Comparison of ENCODE assay signal across 22 cellular contexts in the genomic region with DNA sequence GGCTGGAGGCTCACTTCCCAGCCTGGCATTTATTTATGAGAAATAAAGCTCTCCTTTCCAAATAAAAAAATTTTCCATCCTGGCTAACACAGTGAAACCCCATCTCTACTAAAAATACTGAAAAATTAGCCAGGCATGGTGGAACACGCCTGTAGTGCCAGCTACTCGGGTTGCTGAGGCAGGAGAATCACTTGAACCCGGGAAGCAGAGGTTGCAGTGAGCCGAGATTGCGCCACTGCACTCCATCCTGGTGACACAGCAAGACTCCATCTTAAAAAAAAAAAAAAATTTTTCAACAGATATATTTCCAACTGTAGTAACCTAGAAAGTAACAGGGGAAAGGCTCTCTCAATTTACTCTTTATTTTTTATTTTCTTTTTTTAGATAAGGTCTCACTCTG. TPM values are rescaled to one million over a fixed set of nuclear protein-coding genes. Genes with fewer than 3 reads are reported as not detected.
DNase-seq lines count a peak whose midpoint lies in the region; ATAC-seq, FAIRE-seq and TF ChIP-seq lines count a peak whose summit lies in the region.
"Had no signal": no experiment of that assay in that cellular context is flagged by ENCODE, and none has a peak within 500 bp of the region (broad histone marks: within the 10 kb centered on the region; RNA-seq: fewer than 3 reads in every experiment).

No MANE protein-coding gene starts in this region.

- H3K27me3 ChIP-seq in HepG2 (ENCODE audit: control insufficient read depth in 1 of 2, insufficient read depth in 2 of 2, low read length in 2 of 2) (no peaks in the 10 kb centered on the region), thyroid gland (no peaks in the 10 kb centered on the region)
- H3K27me3 ChIP-seq: upper lobe of right lung had no signal

- POLR2A ChIA-PET in HepG2 (lab: Yijun Ruan, JAX) = interaction anchor here (1.0 to 24.7 kb wide), 4 partner anchors 12 to 167 kb away, joined by 4 to 282 read pairs (median 66); partner anchors contain the start of gene MXD1

- H3K9ac ChIP-seq in HepG2 (ENCODE audit: insufficient read depth, low read depth, low read length) = no peak overlapping the region
- H3K9ac ChIP-seq: GM23248 had no signal

- H3K4me1 ChIP-seq in HepG2 (ENCODE audit: insufficient read depth, low read length) = peaks cover 42% of the 10 kb centered on the region
- H3K4me1 ChIP-seq in thyroid gland = peaks cover 69 to 73% of the 10 kb centered on the region in 2 donors

- TF ChIP-seq CTCF in HepG2 (CRISPR knock-in tag; IDR thresholded peaks at IDR 0.05) (no peak), thyroid gland (IDR thresholded peaks at IDR 0.05) (no peak)

- peaks cover 64% of the 10 kb centered on the region for H3K4me1 Mint-ChIP-seq in activated T-cell treated with anti-CD3 and anti-CD28 coated beads, Interleukin-2, amount 50 U/mL, for 24 hours (ENCODE audit: low read depth)
- H3K4me1 Mint-ChIP-seq in activated naive CD8-positive, alpha-beta T cell treated with anti-CD3 and anti-CD28 coated beads, Interleukin-2, amount 50 U/mL, for 24 hours = peaks cover 65% of the 10 kb centered on the region

- H3K36me3 ChIP-seq in HepG2 (replicated peaks in 1 of 2; ENCODE audit: control insufficient read depth in 1 of 2, insufficient read depth in 2 of 2, low read length in 2 of 2) = peaks cover 20 to 66% of the 10 kb centered on the region in 2 experiments
- peaks cover 0 to 5% of the 10 kb centered on the region in 2 donors for H3K36me3 ChIP-seq in thyroid gland

- no peak for ATAC-seq in activated naive CD8-positive, alpha-beta T cell treated with anti-CD3 and anti-CD28 coated beads, Interleukin-2, amount 50 U/mL, for 24 hours
- no peak for ATAC-seq in HepG2
- ATAC-seq in GM19328 (IDR thresholded peaks at IDR 0.05; ENCODE audit: unreplicated experiment) = no peak
- ATAC-seq in GM21529 (IDR thresholded peaks at IDR 0.05; ENCODE audit: unreplicated experiment) = no peak
- ATAC-seq: upper lobe of right lung had no signal

- H2AFZ ChIP-seq in HepG2 (ENCODE audit: low read length) = no peak overlapping the region
- H2AFZ ChIP-seq: GM23248 had no signal

- no peak overlapping the region for H3K4me2 ChIP-seq in HepG2 (ENCODE audit: low read depth, low read length)

- in situ Hi-C loops in HepG2 (cut with HindIII; ENCODE audit: extremely low pct_ligation_motif_present, low pct_unique_long_range_greater_than_20kb) = no loop called here

- CTCF ChIA-PET in HepG2 (lab: Yijun Ruan, JAX; ENCODE audit: low intra/inter-chr PET ratio, low total read pairs) = no interaction called here

- H3K27ac Mint-ChIP-seq in activated T-cell treated with anti-CD3 and anti-CD28 coated beads, Interleukin-2, amount 50 U/mL, for 24 hours = peak overlapping the region; percentile 50
- H3K27ac Mint-ChIP-seq in activated naive CD8-positive, alpha-beta T cell treated with anti-CD3 and anti-CD28 coated beads, Interleukin-2, amount 50 U/mL, for 24 hours = peak overlapping the region; percentile 23

- H3K9me3 Mint-ChIP-seq in activated T-cell treated with anti-CD3 and anti-CD28 coated beads, Interleukin-2, amount 50 U/mL, for 24 hours = no peaks in the 10 kb centered on the region
- no peaks in the 10 kb centered on the region for H3K9me3 Mint-ChIP-seq in activated naive CD8-positive, alpha-beta T cell treated with anti-CD3 and anti-CD28 coated beads, Interleukin-2, amount 50 U/mL, for 24 hours

- intact Hi-C loops in HepG2 (cut with micrococcal nuclease; ENCODE audit: unreplicated experiment) = no loop called here
- intact Hi-C loops in thyroid gland (cut with DNase I) = no loop called here

- TF ChIP-seq RAD21 in HepG2 (CRISPR knock-in tag; IDR thresholded peaks at IDR 0.05) = no peak

- H3K4me3 Mint-ChIP-seq in activated T-cell treated with anti-CD3 and anti-CD28 coated beads, Interleukin-2, amount 50 U/mL, for 24 hours = no peak overlapping the region
- no peak overlapping the region for H3K4me3 Mint-ChIP-seq in activated naive CD8-positive, alpha-beta T cell treated with anti-CD3 and anti-CD28 coated beads, Interleukin-2, amount 50 U/mL, for 24 hours

- no peaks in the 10 kb centered on the region for H3K9me3 ChIP-seq in HepG2 (ENCODE audit: low read length)
- no peaks in the 10 kb centered on the region for H3K9me3 ChIP-seq in thyroid gland
- H3K9me3 ChIP-seq: upper lobe of right lung had no signal

- peak overlapping the region; percentile 1 for H3K27ac ChIP-seq in HepG2 (ENCODE audit: extremely low read length, insufficient read depth, low read length)
- peak overlapping the region; percentile 85 to 100 (median 100) for H3K27ac ChIP-seq in thyroid gland
- H3K27ac ChIP-seq: C4-2B, GM23248, upper lobe of right lung had no signal

- TF ChIP-seq POLR2A in HepG2 (IDR thresholded peaks at IDR 0.05; ENCODE audit: insufficient read depth in 1 of 2, low read depth in 2 of 2, low read length in 2 of 2) = no peak
- TF ChIP-seq POLR2A in thyroid gland (IDR thresholded peaks at IDR 0.05) = no peak

- peaks cover 21% of the 10 kb centered on the region for H3K79me2 ChIP-seq in HepG2 (ENCODE audit: insufficient read depth, low read length)

- H3K36me3 Mint-ChIP-seq in activated T-cell treated with anti-CD3 and anti-CD28 coated beads, Interleukin-2, amount 50 U/mL, for 24 hours (ENCODE audit: low read depth) = peaks cover 90% of the 10 kb centered on the region
- peaks cover 68% of the 10 kb centered on the region for H3K36me3 Mint-ChIP-seq in activated naive CD8-positive, alpha-beta T cell treated with anti-CD3 and anti-CD28 coated beads, Interleukin-2, amount 50 U/mL, for 24 hours (ENCODE audit: low read depth)

- TF ChIP-seq EP300 in HepG2 (IDR thresholded peaks at IDR 0.05; ENCODE audit: low read depth in 2 of 2, low read length in 2 of 2) (no peak), HepG2 (CRISPR knock-in tag; IDR thresholded peaks at IDR 0.05; ENCODE audit: borderline replicate concordance) (no peak)

- 97% methylated on average over 5 of the region's 5 CpGs for WGBS in HepG2 (ENCODE audit: low lambda C conversion rate)
- 40 to 43% methylated on average over 5 of the region's 5 CpGs for WGBS in thyroid gland, 2 donors

- FAIRE-seq in HepG2 (lab: Jason Lieb, UNC) = no peak
- FAIRE-seq: frontal cortex had no signal

- no TSS peak for BruUV-seq in HepG2 (replicated peaks; lab: Mats Ljungman, UMichigan)

- no peaks in the 10 kb centered on the region for H4K20me1 ChIP-seq in HepG2 (ENCODE audit: insufficient read depth, low read length)

- H3K4me3 ChIP-seq in HepG2 (replicated peaks in 1 of 3; ENCODE audit: insufficient read depth in 1 of 3, low read depth in 2 of 3, low read length in 3 of 3) = no peak overlapping the region
- H3K4me3 ChIP-seq in thyroid gland (replicated peaks in 1 of 3) = no peak overlapping the region
- H3K4me3 ChIP-seq: GM23248, upper lobe of right lung had no signal

- DNase-seq in activated T-cell treated with anti-CD3 and anti-CD28 coated beads, Interleukin-2, amount 50 U/mL, for 24 hours = no peak
- no peak for DNase-seq in activated T-cell treated with anti-CD3 and anti-CD28 coated beads, Interleukin-2, amount 50 U/mL, for 1 hour
- no peak for DNase-seq in activated naive CD8-positive, alpha-beta T cell treated with anti-CD3 and anti-CD28 coated beads, Interleukin-2, amount 50 U/mL, for 24 hours
- DNase-seq in HepG2 (ENCODE audit: low spot score) (no peak), thyroid gland (peak; percentile 82 to 83)
- no peak for DNase-seq in stimulated activated CD4-positive, alpha-beta T cell treated with anti-CD3 and anti-CD28 coated beads, Interleukin-2, amount 100 ng/mL, for 48 hours
- DNase-seq: ACHN; activated CD4-positive, alpha-beta T cell treated with anti-CD3 and anti-CD28 coated beads, Interleukin-2, amount 50 U/mL, for 48 hours; activated effector memory CD4-positive, alpha-beta T cell treated with Interleukin-2 at 50 U/mL for 16 hours; anterior cingulate cortex; GM23248; IMR-90; kidney glomerular epithelial cell; mesenchymal stem cell; NCI-H187; NCI-H446 treated with DMSO at 0.1 percent for 48 hours; stimulated activated CD4-positive, alpha-beta T cell treated with anti-CD3 and anti-CD28 coated beads, Interleukin-12 subunit alpha, Interleukin-12 subunit beta, amount 100 ng/mL, for 4 hours; upper lobe of right lung had no signal

- H3K27me3 Mint-ChIP-seq in activated T-cell treated with anti-CD3 and anti-CD28 coated beads, Interleukin-2, amount 50 U/mL, for 24 hours = no peaks in the 10 kb centered on the region
- no peaks in the 10 kb centered on the region for H3K27me3 Mint-ChIP-seq in activated naive CD8-positive, alpha-beta T cell treated with anti-CD3 and anti-CD28 coated beads, Interleukin-2, amount 50 U/mL, for 24 hours

TF ChIP-seq in HepG2, 621 proteins besides CTCF, POLR2A, EP300 and RAD21 (continues in another document):
- no peak for TF ChIP-seq ASH2L (IDR thresholded peaks at IDR 0.05; ENCODE audit: insufficient read length, low read depth, low read length)
- TF ChIP-seq PRMT3 (CRISPR knock-in tag; IDR thresholded peaks at IDR 0.05; ENCODE audit: borderline replicate concordance, low read depth) = no peak
- no peak for TF ChIP-seq ZNF564 (CRISPR knock-in tag; IDR thresholded peaks at IDR 0.05)
- no peak for TF ChIP-seq EED (CRISPR knock-in tag; IDR thresholded peaks at IDR 0.05)

RNA-seq across cellular contexts. Expression of gene PCBP1, which starts 6.1 kb away (rescaled TPM):
- total RNA-seq in HepG2 (2016; rRNA removed; fragmentation: Illumina TruSeq; extraction: Trizol) = 32.0 and 104 TPM in 2 replicates
- 39.6 and 40.9 TPM in 2 replicates for total RNA-seq in HepG2 (2016; cell fraction: cytosol; rRNA removed; fragmentation: Illumina TruSeq; extraction: Trizol; ENCODE audit: low read depth)
- total RNA-seq in HepG2 (2016; cell fraction: insoluble cytoplasmic fraction; rRNA removed; fragmentation: Illumina TruSeq; extraction: Trizol) = 30.2 and 107 TPM in 2 replicates
- total RNA-seq in HepG2 (2016; cell fraction: membrane; rRNA removed; fragmentation: Illumina TruSeq; extraction: Trizol) = 84.5 and 86.5 TPM in 2 replicates
- total RNA-seq in HepG2 (2016; cell fraction: nucleus; rRNA removed; fragmentation: Illumina TruSeq; extraction: Trizol) = 54.5 and 55.6 TPM in 2 replicates
- 137 and 144 TPM in 2 replicates for polyA plus RNA-seq in HepG2 (2011; rRNA removed)
- polyA plus RNA-seq in HepG2 (2011; cell fraction: cytosol; rRNA removed) = 140 and 145 TPM in 2 replicates
- polyA plus RNA-seq in HepG2 (2011; cell fraction: nucleus; rRNA removed) = 80.5 and 83.2 TPM in 2 replicates
- 391 and 423 TPM in 2 replicates for polyA plus RNA-seq in HepG2 (2012)
- 248 and 249 TPM in 2 replicates for polyA plus RNA-seq in HepG2 (2016; cell fraction: cytosol; fragmentation: Illumina TruSeq; extraction: Trizol; ENCODE audit: low read depth)
- 461 and 517 TPM in 2 replicates for polyA plus RNA-seq in HepG2 (2016; cell fraction: insoluble cytoplasmic fraction; fragmentation: Illumina TruSeq; extraction: Trizol; ENCODE audit: low read depth)
- polyA plus RNA-seq in HepG2 (2016; cell fraction: membrane; fragmentation: Illumina TruSeq; extraction: Trizol; ENCODE audit: low read depth) = 274 and 290 TPM in 2 replicates
- 271 and 294 TPM in 2 replicates for polyA plus RNA-seq in HepG2 (2016; cell fraction: nucleus; fragmentation: Illumina TruSeq; extraction: Trizol; ENCODE audit: insufficient read depth, low read depth)
- polyA minus RNA-seq in HepG2 (2011; rRNA and poly(A)+ RNA removed; ENCODE audit: low replicate concordance) = 74.9 and 159 TPM in 2 replicates
- 114 and 126 TPM in 2 replicates for polyA minus RNA-seq in HepG2 (2011; cell fraction: cytosol; rRNA and poly(A)+ RNA removed)
- polyA minus RNA-seq in HepG2 (2011; cell fraction: nucleus; rRNA and poly(A)+ RNA removed) = 41.5 and 41.8 TPM in 2 replicates
- 100 to 1,000 TPM; 165 to 215 (median 195) TPM for total RNA-seq in thyroid gland

Comparison
In these comparisons a context has a peak if more than half of its experiments do, and no peak if none do; other contexts are left out.
1. DNase-seq: peak in thyroid gland (2 of 2); none in activated T-cell treated with anti-CD3 and anti-CD28 coated beads, Interleukin-2, amount 50 U/mL, for 24 hours (single experiment), activated T-cell treated with anti-CD3 and anti-CD28 coated beads, Interleukin-2, amount 50 U/mL, for 1 hour (single experiment), activated naive CD8-positive, alpha-beta T cell treated with anti-CD3 and anti-CD28 coated beads, Interleukin-2, amount 50 U/mL, for 24 hours (single experiment), HepG2 (single experiment) and stimulated activated CD4-positive, alpha-beta T cell treated with anti-CD3 and anti-CD28 coated beads, Interleukin-2, amount 100 ng/mL, for 48 hours (0 of 2).